In the genomic region with DNA sequence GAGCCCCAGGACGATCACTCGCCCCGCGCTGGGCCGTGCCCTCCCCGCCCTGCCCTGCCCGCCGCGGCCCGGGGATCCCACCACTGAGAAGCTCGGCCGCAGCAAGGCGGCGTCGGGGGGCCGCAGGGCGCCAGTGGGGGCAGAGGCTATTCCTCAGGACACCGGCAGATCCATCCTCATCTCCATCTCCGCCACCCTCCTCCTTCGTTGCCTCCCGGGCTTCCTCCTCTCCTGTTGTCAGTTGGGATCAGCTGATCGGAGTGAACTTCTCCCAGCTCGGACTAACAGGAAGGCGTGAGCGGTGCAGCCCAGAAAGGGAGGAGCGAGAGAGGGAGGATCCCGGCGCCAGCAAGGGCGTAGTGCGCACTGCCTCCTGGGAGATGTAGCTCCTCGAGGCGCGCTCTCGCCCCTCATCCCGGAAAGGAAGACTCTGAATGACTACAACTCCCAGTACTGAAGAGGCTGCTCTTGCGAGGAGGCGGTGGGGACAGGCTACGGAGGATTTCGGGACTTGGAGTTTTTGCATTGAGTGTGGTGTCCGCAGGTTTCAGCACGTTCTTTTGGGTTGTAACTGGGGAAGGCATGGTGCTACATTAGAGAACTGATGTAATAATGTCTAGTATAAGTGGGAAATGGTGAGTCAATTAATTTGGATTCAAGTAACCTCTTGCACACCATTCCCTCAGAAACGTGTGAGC, we compare ENCODE assay signal across 1 cellular context.
TF ChIP-seq lines count a peak whose summit lies in the region.

A gene with protein sequence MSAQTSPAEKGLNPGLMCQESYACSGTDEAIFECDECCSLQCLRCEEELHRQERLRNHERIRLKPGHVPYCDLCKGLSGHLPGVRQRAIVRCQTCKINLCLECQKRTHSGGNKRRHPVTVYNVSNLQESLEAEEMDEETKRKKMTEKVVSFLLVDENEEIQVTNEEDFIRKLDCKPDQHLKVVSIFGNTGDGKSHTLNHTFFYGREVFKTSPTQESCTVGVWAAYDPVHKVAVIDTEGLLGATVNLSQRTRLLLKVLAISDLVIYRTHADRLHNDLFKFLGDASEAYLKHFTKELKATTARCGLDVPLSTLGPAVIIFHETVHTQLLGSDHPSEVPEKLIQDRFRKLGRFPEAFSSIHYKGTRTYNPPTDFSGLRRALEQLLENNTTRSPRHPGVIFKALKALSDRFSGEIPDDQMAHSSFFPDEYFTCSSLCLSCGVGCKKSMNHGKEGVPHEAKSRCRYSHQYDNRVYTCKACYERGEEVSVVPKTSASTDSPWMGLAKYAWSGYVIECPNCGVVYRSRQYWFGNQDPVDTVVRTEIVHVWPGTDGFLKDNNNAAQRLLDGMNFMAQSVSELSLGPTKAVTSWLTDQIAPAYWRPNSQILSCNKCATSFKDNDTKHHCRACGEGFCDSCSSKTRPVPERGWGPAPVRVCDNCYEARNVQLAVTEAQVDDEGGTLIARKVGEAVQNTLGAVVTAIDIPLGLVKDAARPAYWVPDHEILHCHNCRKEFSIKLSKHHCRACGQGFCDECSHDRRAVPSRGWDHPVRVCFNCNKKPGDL (minus strand): TSS at position 262 of the 698 bp plus-strand sequence. CDS start 2,598 bp downstream, outside the sequence.

TF ChIP-seq in HepG2, 621 proteins besides CTCF, POLR2A, EP300 and RAD21 (continued from another document and continues in another):
- TF ChIP-seq, protein P1, sequence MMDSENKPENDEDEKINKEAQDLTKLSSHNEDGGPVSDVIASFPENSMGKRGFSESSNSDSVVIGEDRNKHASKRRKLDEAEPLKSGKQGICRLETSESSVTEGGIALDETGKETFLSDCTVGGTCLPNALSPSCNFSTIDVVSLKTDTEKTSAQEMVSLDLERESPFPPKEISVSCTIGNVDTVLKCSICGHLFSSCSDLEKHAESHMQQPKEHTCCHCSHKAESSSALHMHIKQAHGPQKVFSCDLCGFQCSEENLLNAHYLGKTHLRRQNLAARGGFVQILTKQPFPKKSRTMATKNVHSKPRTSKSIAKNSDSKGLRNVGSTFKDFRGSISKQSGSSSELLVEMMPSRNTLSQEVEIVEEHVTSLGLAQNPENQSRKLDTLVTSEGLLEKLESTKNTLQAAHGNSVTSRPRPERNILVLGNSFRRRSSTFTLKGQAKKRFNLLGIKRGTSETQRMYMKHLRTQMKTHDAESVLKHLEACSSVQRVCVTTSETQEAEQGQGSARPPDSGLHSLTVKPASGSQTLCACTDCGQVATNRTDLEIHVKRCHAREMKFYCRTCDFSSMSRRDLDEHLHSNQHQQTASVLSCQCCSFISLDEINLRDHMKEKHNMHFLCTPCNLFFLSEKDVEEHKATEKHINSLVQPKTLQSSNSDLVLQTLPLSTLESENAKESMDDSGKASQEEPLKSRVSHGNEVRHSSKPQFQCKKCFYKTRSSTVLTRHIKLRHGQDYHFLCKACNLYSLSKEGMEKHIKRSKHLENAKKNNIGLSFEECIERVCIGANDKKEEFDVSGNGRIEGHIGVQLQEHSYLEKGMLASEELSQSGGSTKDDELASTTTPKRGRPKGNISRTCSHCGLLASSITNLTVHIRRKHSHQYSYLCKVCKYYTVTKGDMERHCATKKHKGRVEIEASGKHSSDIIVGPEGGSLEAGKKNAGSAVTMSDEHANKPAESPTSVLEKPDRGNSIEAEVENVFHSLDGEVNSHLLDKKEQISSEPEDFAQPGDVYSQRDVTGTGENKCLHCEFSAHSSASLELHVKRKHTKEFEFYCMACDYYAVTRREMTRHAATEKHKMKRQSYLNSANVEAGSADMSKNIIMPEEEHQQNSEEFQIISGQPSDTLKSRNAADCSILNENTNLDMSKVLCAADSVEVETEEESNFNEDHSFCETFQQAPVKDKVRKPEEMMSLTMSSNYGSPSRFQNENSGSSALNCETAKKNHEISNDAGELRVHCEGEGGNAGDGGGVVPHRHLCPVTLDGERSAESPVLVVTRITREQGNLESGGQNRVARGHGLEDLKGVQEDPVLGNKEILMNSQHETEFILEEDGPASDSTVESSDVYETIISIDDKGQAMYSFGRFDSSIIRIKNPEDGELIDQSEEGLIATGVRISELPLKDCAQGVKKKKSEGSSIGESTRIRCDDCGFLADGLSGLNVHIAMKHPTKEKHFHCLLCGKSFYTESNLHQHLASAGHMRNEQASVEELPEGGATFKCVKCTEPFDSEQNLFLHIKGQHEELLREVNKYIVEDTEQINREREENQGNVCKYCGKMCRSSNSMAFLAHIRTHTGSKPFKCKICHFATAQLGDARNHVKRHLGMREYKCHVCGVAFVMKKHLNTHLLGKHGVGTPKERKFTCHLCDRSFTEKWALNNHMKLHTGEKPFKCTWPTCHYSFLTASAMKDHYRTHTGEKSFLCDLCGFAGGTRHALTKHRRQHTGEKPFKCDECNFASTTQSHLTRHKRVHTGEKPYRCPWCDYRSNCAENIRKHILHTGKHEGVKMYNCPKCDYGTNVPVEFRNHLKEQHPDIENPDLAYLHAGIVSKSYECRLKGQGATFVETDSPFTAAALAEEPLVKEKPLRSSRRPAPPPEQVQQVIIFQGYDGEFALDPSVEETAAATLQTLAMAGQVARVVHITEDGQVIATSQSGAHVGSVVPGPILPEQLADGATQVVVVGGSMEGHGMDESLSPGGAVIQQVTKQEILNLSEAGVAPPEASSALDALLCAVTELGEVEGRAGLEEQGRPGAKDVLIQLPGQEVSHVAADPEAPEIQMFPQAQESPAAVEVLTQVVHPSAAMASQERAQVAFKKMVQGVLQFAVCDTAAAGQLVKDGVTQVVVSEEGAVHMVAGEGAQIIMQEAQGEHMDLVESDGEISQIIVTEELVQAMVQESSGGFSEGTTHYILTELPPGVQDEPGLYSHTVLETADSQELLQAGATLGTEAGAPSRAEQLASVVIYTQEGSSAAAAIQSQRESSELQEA (CRISPR knock-in tag; IDR thresholded peaks at IDR 0.05; ENCODE audit: not compliant biosample characterization), result no peak
- TF ChIP-seq ZNF781 (CRISPR knock-in tag; IDR thresholded peaks at IDR 0.05; ENCODE audit: borderline replicate concordance, not compliant biosample characterization) (no peak), ZNF441 (CRISPR knock-in tag; IDR thresholded peaks at IDR 0.05; ENCODE audit: borderline replicate concordance) (no peak), ZNF205 (CRISPR knock-in tag; IDR thresholded peaks at IDR 0.05) (no peak; the same call in 1 of the 2 replicates), SSRP1 (CRISPR knock-in tag; IDR thresholded peaks at IDR 0.05) (no peak), NR2C2 (CRISPR knock-in tag; IDR thresholded peaks at IDR 0.05; ENCODE audit: borderline replicate concordance) (peak; percentile 95), SMC3 (IDR thresholded peaks at IDR 0.05; ENCODE audit: low read length) (no peak), ZFP36L1 (CRISPR knock-in tag; IDR thresholded peaks at IDR 0.05) (no peak), IRX3 (CRISPR knock-in tag; IDR thresholded peaks at IDR 0.05; ENCODE audit: borderline replicate concordance, low read depth) (no peak), KDM4B (CRISPR knock-in tag; IDR thresholded peaks at IDR 0.05) (no peak), ISX (CRISPR knock-in tag; conservative IDR thresholded peaks at IDR 0.05) (no peak), ZNF614 (CRISPR knock-in tag; IDR thresholded peaks at IDR 0.05; ENCODE audit: borderline replicate concordance) (peak; percentile 61; the same call in 1 of the 2 replicates), ZNF773 (CRISPR knock-in tag; IDR thresholded peaks at IDR 0.05; ENCODE audit: borderline replicate concordance) (no peak), ZNF761 (CRISPR knock-in tag; conservative IDR thresholded peaks at IDR 0.05) (no peak), ZNF253 (CRISPR knock-in tag; IDR thresholded peaks at IDR 0.05; ENCODE audit: borderline replicate concordance) (no peak), ZNF33B (CRISPR knock-in tag; IDR thresholded peaks at IDR 0.05) (no peak), KLF9 (CRISPR knock-in tag; IDR thresholded peaks at IDR 0.05; ENCODE audit: low read depth) (no peak), ZNF589 (CRISPR knock-in tag; conservative IDR thresholded peaks at IDR 0.05) (no peak), TBX3 (IDR thresholded peaks at IDR 0.05; ENCODE audit: borderline replicate concordance) (no peak), BRD4 (CRISPR knock-in tag; IDR thresholded peaks at IDR 0.05) (no peak), ZNF782 (CRISPR knock-in tag; IDR thresholded peaks at IDR 0.05; ENCODE audit: borderline replicate concordance) (no peak), ELF1 (CRISPR knock-in tag; IDR thresholded peaks at IDR 0.05) (peak; percentile 96), DNMT3B (CRISPR knock-in tag; conservative IDR thresholded peaks at IDR 0.05) (no peak)
- TF ChIP-seq, protein P2, sequence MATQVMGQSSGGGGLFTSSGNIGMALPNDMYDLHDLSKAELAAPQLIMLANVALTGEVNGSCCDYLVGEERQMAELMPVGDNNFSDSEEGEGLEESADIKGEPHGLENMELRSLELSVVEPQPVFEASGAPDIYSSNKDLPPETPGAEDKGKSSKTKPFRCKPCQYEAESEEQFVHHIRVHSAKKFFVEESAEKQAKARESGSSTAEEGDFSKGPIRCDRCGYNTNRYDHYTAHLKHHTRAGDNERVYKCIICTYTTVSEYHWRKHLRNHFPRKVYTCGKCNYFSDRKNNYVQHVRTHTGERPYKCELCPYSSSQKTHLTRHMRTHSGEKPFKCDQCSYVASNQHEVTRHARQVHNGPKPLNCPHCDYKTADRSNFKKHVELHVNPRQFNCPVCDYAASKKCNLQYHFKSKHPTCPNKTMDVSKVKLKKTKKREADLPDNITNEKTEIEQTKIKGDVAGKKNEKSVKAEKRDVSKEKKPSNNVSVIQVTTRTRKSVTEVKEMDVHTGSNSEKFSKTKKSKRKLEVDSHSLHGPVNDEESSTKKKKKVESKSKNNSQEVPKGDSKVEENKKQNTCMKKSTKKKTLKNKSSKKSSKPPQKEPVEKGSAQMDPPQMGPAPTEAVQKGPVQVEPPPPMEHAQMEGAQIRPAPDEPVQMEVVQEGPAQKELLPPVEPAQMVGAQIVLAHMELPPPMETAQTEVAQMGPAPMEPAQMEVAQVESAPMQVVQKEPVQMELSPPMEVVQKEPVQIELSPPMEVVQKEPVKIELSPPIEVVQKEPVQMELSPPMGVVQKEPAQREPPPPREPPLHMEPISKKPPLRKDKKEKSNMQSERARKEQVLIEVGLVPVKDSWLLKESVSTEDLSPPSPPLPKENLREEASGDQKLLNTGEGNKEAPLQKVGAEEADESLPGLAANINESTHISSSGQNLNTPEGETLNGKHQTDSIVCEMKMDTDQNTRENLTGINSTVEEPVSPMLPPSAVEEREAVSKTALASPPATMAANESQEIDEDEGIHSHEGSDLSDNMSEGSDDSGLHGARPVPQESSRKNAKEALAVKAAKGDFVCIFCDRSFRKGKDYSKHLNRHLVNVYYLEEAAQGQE (IDR thresholded peaks at IDR 0.05; ENCODE audit: borderline replicate concordance in 1 of 2, low read depth in 1 of 2, low read length in 2 of 2), result no peak
- TF ChIP-seq, protein P3, sequence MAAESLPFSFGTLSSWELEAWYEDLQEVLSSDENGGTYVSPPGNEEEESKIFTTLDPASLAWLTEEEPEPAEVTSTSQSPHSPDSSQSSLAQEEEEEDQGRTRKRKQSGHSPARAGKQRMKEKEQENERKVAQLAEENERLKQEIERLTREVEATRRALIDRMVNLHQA (CRISPR knock-in tag; IDR thresholded peaks at IDR 0.05), result no peak
- TF ChIP-seq, protein P4, sequence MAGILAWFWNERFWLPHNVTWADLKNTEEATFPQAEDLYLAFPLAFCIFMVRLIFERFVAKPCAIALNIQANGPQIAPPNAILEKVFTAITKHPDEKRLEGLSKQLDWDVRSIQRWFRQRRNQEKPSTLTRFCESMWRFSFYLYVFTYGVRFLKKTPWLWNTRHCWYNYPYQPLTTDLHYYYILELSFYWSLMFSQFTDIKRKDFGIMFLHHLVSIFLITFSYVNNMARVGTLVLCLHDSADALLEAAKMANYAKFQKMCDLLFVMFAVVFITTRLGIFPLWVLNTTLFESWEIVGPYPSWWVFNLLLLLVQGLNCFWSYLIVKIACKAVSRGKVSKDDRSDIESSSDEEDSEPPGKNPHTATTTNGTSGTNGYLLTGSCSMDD (CRISPR knock-in tag; IDR thresholded peaks at IDR 0.05), result no peak
- TF ChIP-seq, protein P5, sequence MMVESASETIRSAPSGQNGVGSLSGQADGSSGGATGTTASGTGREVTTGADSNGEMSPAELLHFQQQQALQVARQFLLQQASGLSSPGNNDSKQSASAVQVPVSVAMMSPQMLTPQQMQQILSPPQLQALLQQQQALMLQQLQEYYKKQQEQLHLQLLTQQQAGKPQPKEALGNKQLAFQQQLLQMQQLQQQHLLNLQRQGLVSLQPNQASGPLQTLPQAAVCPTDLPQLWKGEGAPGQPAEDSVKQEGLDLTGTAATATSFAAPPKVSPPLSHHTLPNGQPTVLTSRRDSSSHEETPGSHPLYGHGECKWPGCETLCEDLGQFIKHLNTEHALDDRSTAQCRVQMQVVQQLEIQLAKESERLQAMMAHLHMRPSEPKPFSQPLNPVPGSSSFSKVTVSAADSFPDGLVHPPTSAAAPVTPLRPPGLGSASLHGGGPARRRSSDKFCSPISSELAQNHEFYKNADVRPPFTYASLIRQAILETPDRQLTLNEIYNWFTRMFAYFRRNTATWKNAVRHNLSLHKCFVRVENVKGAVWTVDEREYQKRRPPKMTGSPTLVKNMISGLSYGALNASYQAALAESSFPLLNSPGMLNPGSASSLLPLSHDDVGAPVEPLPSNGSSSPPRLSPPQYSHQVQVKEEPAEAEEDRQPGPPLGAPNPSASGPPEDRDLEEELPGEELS (CRISPR knock-in tag; IDR thresholded peaks at IDR 0.05), result no peak; the same call in 1 of the 2 replicates
- TF ChIP-seq, protein P6, sequence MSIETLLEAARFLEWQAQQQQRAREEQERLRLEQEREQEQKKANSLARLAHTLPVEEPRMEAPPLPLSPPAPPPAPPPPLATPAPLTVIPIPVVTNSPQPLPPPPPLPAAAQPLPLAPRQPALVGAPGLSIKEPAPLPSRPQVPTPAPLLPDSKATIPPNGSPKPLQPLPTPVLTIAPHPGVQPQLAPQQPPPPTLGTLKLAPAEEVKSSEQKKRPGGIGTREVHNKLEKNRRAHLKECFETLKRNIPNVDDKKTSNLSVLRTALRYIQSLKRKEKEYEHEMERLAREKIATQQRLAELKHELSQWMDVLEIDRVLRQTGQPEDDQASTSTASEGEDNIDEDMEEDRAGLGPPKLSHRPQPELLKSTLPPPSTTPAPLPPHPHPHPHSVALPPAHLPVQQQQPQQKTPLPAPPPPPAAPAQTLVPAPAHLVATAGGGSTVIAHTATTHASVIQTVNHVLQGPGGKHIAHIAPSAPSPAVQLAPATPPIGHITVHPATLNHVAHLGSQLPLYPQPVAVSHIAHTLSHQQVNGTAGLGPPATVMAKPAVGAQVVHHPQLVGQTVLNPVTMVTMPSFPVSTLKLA (IDR thresholded peaks at IDR 0.05), result peak; percentile 62
- TF ChIP-seq, protein P7, sequence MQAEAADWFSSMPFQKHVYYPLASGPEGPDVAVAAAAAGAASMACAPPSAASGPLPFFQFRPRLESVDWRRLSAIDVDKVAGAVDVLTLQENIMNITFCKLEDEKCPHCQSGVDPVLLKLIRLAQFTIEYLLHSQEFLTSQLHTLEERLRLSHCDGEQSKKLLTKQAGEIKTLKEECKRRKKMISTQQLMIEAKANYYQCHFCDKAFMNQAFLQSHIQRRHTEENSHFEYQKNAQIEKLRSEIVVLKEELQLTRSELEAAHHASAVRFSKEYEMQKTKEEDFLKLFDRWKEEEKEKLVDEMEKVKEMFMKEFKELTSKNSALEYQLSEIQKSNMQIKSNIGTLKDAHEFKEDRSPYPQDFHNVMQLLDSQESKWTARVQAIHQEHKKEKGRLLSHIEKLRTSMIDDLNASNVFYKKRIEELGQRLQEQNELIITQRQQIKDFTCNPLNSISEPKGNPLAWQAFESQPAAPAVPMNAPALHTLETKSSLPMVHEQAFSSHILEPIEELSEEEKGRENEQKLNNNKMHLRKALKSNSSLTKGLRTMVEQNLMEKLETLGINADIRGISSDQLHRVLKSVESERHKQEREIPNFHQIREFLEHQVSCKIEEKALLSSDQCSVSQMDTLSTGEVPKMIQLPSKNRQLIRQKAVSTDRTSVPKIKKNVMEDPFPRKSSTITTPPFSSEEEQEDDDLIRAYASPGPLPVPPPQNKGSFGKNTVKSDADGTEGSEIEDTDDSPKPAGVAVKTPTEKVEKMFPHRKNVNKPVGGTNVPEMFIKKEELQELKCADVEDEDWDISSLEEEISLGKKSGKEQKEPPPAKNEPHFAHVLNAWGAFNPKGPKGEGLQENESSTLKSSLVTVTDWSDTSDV (CRISPR knock-in tag; IDR thresholded peaks at IDR 0.05), result no peak
